1 cellular context compared by ENCODE assay signal in genomic region chr7:38335490-38336135, GRCh38.
TF ChIP-seq lines count a peak whose summit lies in the region.

No MANE protein-coding gene starts in this region.

TF ChIP-seq in K562, 482 proteins besides CTCF, POLR2A, EP300 and RAD21 (continued from another document and continues in another):
- TF ChIP-seq ZNF518B (CRISPR knock-in tag; IDR thresholded peaks at IDR 0.05) (no peak), ZBTB26 (CRISPR knock-in tag; IDR thresholded peaks at IDR 0.05) (no peak; the same call in 1 of the 2 replicates), ZBTB43 (CRISPR knock-in tag; IDR thresholded peaks at IDR 0.05) (no peak), NFIC (IDR thresholded peaks at IDR 0.05) (peak; percentile 64), ZNF41 (CRISPR knock-in tag; conservative IDR thresholded peaks at IDR 0.05) (peak; percentile 60; the same call in 1 of the 2 replicates), ZNF655 (CRISPR knock-in tag; IDR thresholded peaks at IDR 0.05) (no peak), ZNF384 (IDR thresholded peaks at IDR 0.05; ENCODE audit: low read depth, low read length) (peak; percentile 67), NUFIP1 (IDR thresholded peaks at IDR 0.05; ENCODE audit: partially characterized antibody) (no peak), C11orf30 (IDR thresholded peaks at IDR 0.05; ENCODE audit: low read depth) (no peak), SRSF1 (IDR thresholded peaks at IDR 0.05; ENCODE audit: low read depth, low read length) (no peak), ZNF584 (CRISPR knock-in tag; IDR thresholded peaks at IDR 0.05; ENCODE audit: low read depth) (no peak), GABPB1 (CRISPR knock-in tag; IDR thresholded peaks at IDR 0.05) (peak; percentile 79), SRSF3 (IDR thresholded peaks at IDR 0.05; ENCODE audit: insufficient read depth, low read length) (no peak), GTF2E2 (tag; IDR thresholded peaks at IDR 0.05) (no peak), ZNF75A (CRISPR knock-in tag; IDR thresholded peaks at IDR 0.05) (0 out of 2 replicates have a peak, but pooled peaks have one; percentile 53), NR4A1 (CRISPR knock-in tag; IDR thresholded peaks at IDR 0.05) (no peak), NR4A1 (tag; IDR thresholded peaks at IDR 0.05) (peak; percentile 83; the same call in 1 of the 2 replicates), ARID3B (CRISPR knock-in tag; IDR thresholded peaks at IDR 0.05; ENCODE audit: borderline replicate concordance) (no peak), ZMIZ1 (IDR thresholded peaks at IDR 0.05; ENCODE audit: low read depth in 2 of 2, low read length in 2 of 2) (0 out of 4 replicates have a peak, but pooled peaks of 1 of the 2 experiments have one; percentile 51), MAFG (tag; conservative IDR thresholded peaks at IDR 0.05) (no peak), ELF1 (tag; IDR thresholded peaks at IDR 0.05) (peak; percentile 65), MYNN (IDR thresholded peaks at IDR 0.05) (peak; percentile 88), MYNN (CRISPR knock-in tag; IDR thresholded peaks at IDR 0.05) (no peak), PATZ1 (CRISPR knock-in tag; IDR thresholded peaks at IDR 0.05; ENCODE audit: borderline replicate concordance) (no peak), TEAD1 (CRISPR knock-in tag; IDR thresholded peaks at IDR 0.05) (peak; percentile 32 to 74; a peak in 2 of 4 replicates), HOMEZ (CRISPR knock-in tag; IDR thresholded peaks at IDR 0.05) (no peak), ZFX (CRISPR knock-in tag; IDR thresholded peaks at IDR 0.05) (peak; percentile 85), ETS2 (tag; IDR thresholded peaks at IDR 0.05; ENCODE audit: borderline replicate concordance, poor library complexity, severe bottlenecking) (no peak), ATF7 (IDR thresholded peaks at IDR 0.05) (peak; percentile 79), ZBTB7A (IDR thresholded peaks at IDR 0.05; ENCODE audit: borderline replicate concordance, control insufficient read depth, low read depth, low read length) (peak; percentile 60; the same call in 1 of the 2 replicates), FOSL1 (tag; conservative IDR thresholded peaks at IDR 0.05) (peak; percentile 43; the same call in 1 of the 2 replicates), TCF3 (CRISPR knock-in tag; IDR thresholded peaks at IDR 0.05) (peak; percentile 57), CBFB (CRISPR knock-in tag; IDR thresholded peaks at IDR 0.05) (0 out of 2 replicates have a peak, but pooled peaks have one; percentile 54), ZFP36 (IDR thresholded peaks at IDR 0.05; ENCODE audit: low read depth, low read length, partially characterized antibody) (no peak), HDAC2 (IDR thresholded peaks at IDR 0.05) (0 out of 2 replicates have a peak, but pooled peaks have one; percentile 66), CTBP1 (IDR thresholded peaks at IDR 0.05; ENCODE audit: borderline replicate concordance) (peak; percentile 99), ELK1 (CRISPR knock-in tag; IDR thresholded peaks at IDR 0.05) (no peak), HDAC8 (tag; IDR thresholded peaks at IDR 0.05) (0 out of 2 replicates have a peak, but pooled peaks have one; percentile 16), CREM (IDR thresholded peaks at IDR 0.05; ENCODE audit: low read depth) (peak; percentile 75), PKNOX1 (IDR thresholded peaks at IDR 0.05) (peak; percentile 46; the same call in 1 of the 2 replicates), ZNF449 (CRISPR knock-in tag; IDR thresholded peaks at IDR 0.05) (no peak), ZNF197 (CRISPR knock-in tag; IDR thresholded peaks at IDR 0.05; ENCODE audit: low read depth) (no peak), ZNF347 (CRISPR knock-in tag; IDR thresholded peaks at IDR 0.05; ENCODE audit: low read depth) (no peak)
